12 cellular contexts compared by ENCODE assay signal in genomic region chr7:127383123-127383835, GRCh38. TPM values are rescaled to one million over a fixed set of nuclear protein-coding genes. Genes with fewer than 3 reads are reported as not detected.
DNase-seq lines count a peak whose midpoint lies in the region; ATAC-seq, FAIRE-seq and TF ChIP-seq lines count a peak whose summit lies in the region.
"Had no signal": no experiment of that assay in that cellular context is flagged by ENCODE, and none has a peak within 500 bp of the region (broad histone marks: within the 10 kb centered on the region; RNA-seq: fewer than 3 reads in every experiment).

No MANE protein-coding gene starts in this region.

- H3K4me1 Mint-ChIP-seq in T-helper 17 cell = peaks cover 51% of the 10 kb centered on the region

- no peak for TF ChIP-seq RAD21 in A549 (conservative IDR thresholded peaks at IDR 0.05 in 1 of 2, IDR thresholded peaks at IDR 0.05 in 1 of 2)

- whole genome bisulfite sequencing in A549 (ENCODE audit: missing lambda C conversion rate) = 13% methylated on average over 1 of the region's 1 CpG

- no peak overlapping the region for H2AFZ ChIP-seq in PC-9

- no peaks in the 10 kb centered on the region for H3K9me3 ChIP-seq in A549
- no peaks in the 10 kb centered on the region for H3K9me3 ChIP-seq in T-helper 17 cell (ENCODE audit: control insufficient read depth, low read length, poor library complexity, severe bottlenecking)
- H3K9me3 ChIP-seq in tibial artery = no peaks in the 10 kb centered on the region
- H3K9me3 ChIP-seq in PC-9 (ENCODE audit: insufficient read depth, low read depth) = no peaks in the 10 kb centered on the region
- H3K9me3 ChIP-seq: right lobe of liver had no signal

- POLR2A ChIA-PET in A549 (lab: Yijun Ruan, JAX) (interaction anchor here (0.7 to 1.4 kb wide), 2 partner anchors 9 to 1627 kb away, joined by 6 to 7 read pairs; partner anchors contain the start of gene ZNF800), PC-9 (lab: Charles Lee; ENCODE audit: unreplicated experiment) (no interaction called here)

- TF ChIP-seq EP300 in A549 (IDR thresholded peaks at IDR 0.05) = no peak

- peaks cover 3% of the 10 kb centered on the region; the same call in 1 of the 2 replicates for H3F3A ChIP-seq in PC-9 (ENCODE audit: insufficient read depth, low read depth)

- peaks cover 59% of the 10 kb centered on the region for H3K79me2 ChIP-seq in PC-9 (ENCODE audit: low read depth)

- H3K27ac ChIP-seq in A549 = no peak overlapping the region
- H3K27ac ChIP-seq in tibial artery = no peak overlapping the region
- H3K27ac ChIP-seq in PC-9 = no peak overlapping the region
- H3K27ac ChIP-seq: right lobe of liver had no signal

- H3K4me3 ChIP-seq in A549 (no peak overlapping the region), H7 (ENCODE audit: insufficient read depth, low read depth, low read length) (no peak overlapping the region), fibroblast of the aortic adventitia (ENCODE audit: low read depth, low read length) (no peak overlapping the region), tibial artery (no peak overlapping the region), PC-9 (no peak overlapping the region)
- H3K4me3 ChIP-seq: right lobe of liver had no signal

- H3K36me3 Mint-ChIP-seq in T-helper 17 cell (ENCODE audit: low read depth) = peaks cover 11% of the 10 kb centered on the region

- ATAC-seq in A549 = peak; percentile 81 to 83
- peak; percentile 39 for ATAC-seq in T-helper 17 cell
- no peak for ATAC-seq in HG02798 (IDR thresholded peaks at IDR 0.05; ENCODE audit: poor library complexity, unreplicated experiment)
- ATAC-seq: left ventricle myocardium superior had no signal

- H4K20me1 ChIP-seq in PC-9 (ENCODE audit: insufficient read depth) = peaks cover 30% of the 10 kb centered on the region

- H3K4me2 ChIP-seq in A549 (peak overlapping the region; percentile 40), PC-9 (no peak overlapping the region)

- no peak overlapping the region for H3K27ac Mint-ChIP-seq in T-helper 17 cell
- H3K27ac Mint-ChIP-seq: activated T-helper 1 cell treated with anti-CD3 and anti-CD28 coated beads, Interleukin-12 subunit alpha, Interleukin-12 subunit beta, Interleukin-2, Interleukin-4 antibody, amounts not matched to agents 30 ng/mL and 10 ng/mL and 1 ng/mL, durations not matched to agents 14 hours and 24 hours and 36 hours had no signal

- H3K36me3 ChIP-seq in H7 (replicated peaks; ENCODE audit: control insufficient read depth, insufficient read depth, low read length) = no peaks in the 10 kb centered on the region
- peaks cover 0 to 31% (median 26%) of the 10 kb centered on the region in 3 donors for H3K36me3 ChIP-seq in tibial artery
- peaks cover 21% of the 10 kb centered on the region; the same call in 1 of the 2 replicates for H3K36me3 ChIP-seq in PC-9 (ENCODE audit: low read depth)

- DNase-seq in A549 (ENCODE audit: low read depth in 1 of 2, low spot score in 1 of 2) = peak in 1 of 2 experiments; percentile 45
- peak; percentile 20 for DNase-seq in H7
- DNase-seq in T-helper 17 cell = no peak
- peak; percentile 2 for DNase-seq in fibroblast of the aortic adventitia (ENCODE audit: low read depth)
- no peak for DNase-seq in tibial artery
- DNase-seq in PC-9 = no peak
- no peak for DNase-seq in AG20443 (ENCODE audit: low spot score)
- DNase-seq: left ventricle myocardium superior, right lobe of liver, T-helper 1 cell had no signal

- H3K27me3 ChIP-seq in H7 (ENCODE audit: control insufficient read depth, insufficient read depth, low read length) = no peaks in the 10 kb centered on the region
- H3K27me3 ChIP-seq in tibial artery = no peaks in the 10 kb centered on the region
- no peaks in the 10 kb centered on the region for H3K27me3 ChIP-seq in PC-9 (ENCODE audit: insufficient read depth, low read depth)
- H3K27me3 ChIP-seq: right lobe of liver had no signal

- peaks cover 13% of the 10 kb centered on the region for H3K4me1 ChIP-seq in A549
- H3K4me1 ChIP-seq in tibial artery = peaks cover 0 to 13% (median 2%) of the 10 kb centered on the region in 4 donors
- H3K4me1 ChIP-seq in PC-9 (replicated peaks; ENCODE audit: insufficient read depth) = no peaks in the 10 kb centered on the region
- H3K4me1 ChIP-seq: right lobe of liver had no signal

- TF ChIP-seq CTCF in A549 (IDR thresholded peaks at IDR 0.05) (no peak), fibroblast of the aortic adventitia (IDR thresholded peaks at IDR 0.05; ENCODE audit: insufficient read depth, low read length) (no peak), tibial artery (IDR thresholded peaks at IDR 0.05) (no peak), PC-9 (conservative IDR thresholded peaks at IDR 0.05) (no peak)

- no peaks in the 10 kb centered on the region for H3K9me2 ChIP-seq in PC-9 (ENCODE audit: insufficient read depth)

- no TSS peak for BruUV-seq in PC-9 (replicated peaks; lab: Mats Ljungman, UMichigan)

- intact Hi-C loops in tibial artery (cut with DNase I; ENCODE audit: low total_unique reads) (no loop called here), PC-9 (cut with micrococcal nuclease; ENCODE audit: unreplicated experiment) (no loop called here)

- peak overlapping the region; percentile 55 for H3K4me3 Mint-ChIP-seq in T-helper 17 cell
- H3K4me3 Mint-ChIP-seq: activated T-helper 1 cell treated with anti-CD3 and anti-CD28 coated beads, Interleukin-12 subunit alpha, Interleukin-12 subunit beta, Interleukin-2, Interleukin-4 antibody, amounts not matched to agents 30 ng/mL and 10 ng/mL and 1 ng/mL, durations not matched to agents 14 hours and 24 hours and 36 hours had no signal

- H3K27me3 Mint-ChIP-seq in T-helper 17 cell = no peaks in the 10 kb centered on the region

- TF ChIP-seq POLR2A in A549 (IDR thresholded peaks at IDR 0.05; ENCODE audit: low read length) = no peak

- FAIRE-seq in A549 (lab: Jason Lieb, UNC) = no peak

- CTCF ChIA-PET in A549 (lab: Yijun Ruan, JAX) = interaction anchor here (1.1 to 1.3 kb wide), 2 partner anchors 21 to 35 kb away, joined by 3 to 4 read pairs; no protein-coding TSS in a partner anchor
- CTCF ChIA-PET in PC-9 (lab: Charles Lee) = no interaction called here

TF ChIP-seq in A549, 52 proteins besides CTCF, POLR2A, EP300 and RAD21:
- TF ChIP-seq, protein P1, sequence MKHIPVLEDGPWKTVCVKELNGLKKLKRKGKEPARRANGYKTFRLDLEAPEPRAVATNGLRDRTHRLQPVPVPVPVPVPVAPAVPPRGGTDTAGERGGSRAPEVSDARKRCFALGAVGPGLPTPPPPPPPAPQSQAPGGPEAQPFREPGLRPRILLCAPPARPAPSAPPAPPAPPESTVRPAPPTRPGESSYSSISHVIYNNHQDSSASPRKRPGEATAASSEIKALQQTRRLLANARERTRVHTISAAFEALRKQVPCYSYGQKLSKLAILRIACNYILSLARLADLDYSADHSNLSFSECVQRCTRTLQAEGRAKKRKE (CRISPR knock-in tag; IDR thresholded peaks at IDR 0.05; ENCODE audit: low read depth) = no peak
- TF ChIP-seq FOSL2 (IDR thresholded peaks at IDR 0.05) (no peak), FOSL2 (CRISPR knock-in tag; IDR thresholded peaks at IDR 0.05) (peak; percentile 65)

RNA-seq across cellular contexts. Expression of gene ZNF800, which starts 9.2 kb away (rescaled TPM):
- polyA plus RNA-seq in A549 (2011; rRNA removed) (17.2 and 17.8 TPM in 2 replicates), A549 (2017; fragmentation: RNase III; extraction: RNeasy Plus Mini Kit Qiagen cat#74134 plus additional on column Dnase treatment) (8.7 to 10.2 TPM (median 9.0 TPM) in 3 replicates)
- 2.9 and 3.6 TPM in 2 replicates for polyA plus RNA-seq in A549 (2012; cell fraction: cytosol; rRNA removed)
- 5.1 and 7.0 TPM in 2 replicates for polyA plus RNA-seq in A549 (2012; cell fraction: nucleus; rRNA removed)
- 13.6 and 15.3 TPM in 2 replicates for polyA minus RNA-seq in A549 (2011; rRNA and poly(A)+ RNA removed)
- total RNA-seq in H7 (2014; rRNA removed; shearing (Covaris generic)) = 2.4 and 4.6 TPM in 2 replicates
- total RNA-seq in T-helper 17 cell (10 to 100 TPM; 67.2 to 70.1 TPM), fibroblast of the aortic adventitia (ENCODE audit: low replicate concordance) (15.5 and 37.5 TPM in 2 replicates), PC-9 (2021) (32.4 and 32.6 TPM in 2 replicates)

Comparison
In these comparisons a context has a peak if more than half of its experiments do, and no peak if none do; other contexts are left out.
1. DNase-seq: peak in H7 (single experiment) and fibroblast of the aortic adventitia (single experiment); none in T-helper 17 cell (0 of 3), tibial artery (0 of 2), PC-9 (0 of 2) and AG20443 (single experiment).